ENCODE assay signal across 1 cellular context in genomic region chr3:10245313-10245712, GRCh38.
TF ChIP-seq lines count a peak whose summit lies in the region.

No MANE protein-coding gene starts in this region.

TF ChIP-seq in GM12878, 131 proteins besides CTCF, POLR2A, EP300 and RAD21 (continued from another document):
- TF ChIP-seq PBX3 (IDR thresholded peaks at IDR 0.05; ENCODE audit: insufficient replicate concordance, low read depth, low read length) (no peak), ZNF622 (IDR thresholded peaks at IDR 0.05) (no peak), MYB (IDR thresholded peaks at IDR 0.05; ENCODE audit: borderline replicate concordance, low read depth, low read length) (no peak), NR2C1 (IDR thresholded peaks at IDR 0.05) (no peak), CBX5 (IDR thresholded peaks at IDR 0.05; ENCODE audit: low read depth) (peak; percentile 99), RB1 (IDR thresholded peaks at IDR 0.05; ENCODE audit: borderline replicate concordance) (no peak), IKZF1 (conservative IDR thresholded peaks at IDR 0.05) (no peak), KLF5 (IDR thresholded peaks at IDR 0.05; ENCODE audit: partially characterized antibody) (peak; percentile 55), SMARCA5 (IDR thresholded peaks at IDR 0.05) (no peak), RAD51 (IDR thresholded peaks at IDR 0.05) (no peak)
